8 cellular contexts compared by ENCODE assay signal in the genomic region with DNA sequence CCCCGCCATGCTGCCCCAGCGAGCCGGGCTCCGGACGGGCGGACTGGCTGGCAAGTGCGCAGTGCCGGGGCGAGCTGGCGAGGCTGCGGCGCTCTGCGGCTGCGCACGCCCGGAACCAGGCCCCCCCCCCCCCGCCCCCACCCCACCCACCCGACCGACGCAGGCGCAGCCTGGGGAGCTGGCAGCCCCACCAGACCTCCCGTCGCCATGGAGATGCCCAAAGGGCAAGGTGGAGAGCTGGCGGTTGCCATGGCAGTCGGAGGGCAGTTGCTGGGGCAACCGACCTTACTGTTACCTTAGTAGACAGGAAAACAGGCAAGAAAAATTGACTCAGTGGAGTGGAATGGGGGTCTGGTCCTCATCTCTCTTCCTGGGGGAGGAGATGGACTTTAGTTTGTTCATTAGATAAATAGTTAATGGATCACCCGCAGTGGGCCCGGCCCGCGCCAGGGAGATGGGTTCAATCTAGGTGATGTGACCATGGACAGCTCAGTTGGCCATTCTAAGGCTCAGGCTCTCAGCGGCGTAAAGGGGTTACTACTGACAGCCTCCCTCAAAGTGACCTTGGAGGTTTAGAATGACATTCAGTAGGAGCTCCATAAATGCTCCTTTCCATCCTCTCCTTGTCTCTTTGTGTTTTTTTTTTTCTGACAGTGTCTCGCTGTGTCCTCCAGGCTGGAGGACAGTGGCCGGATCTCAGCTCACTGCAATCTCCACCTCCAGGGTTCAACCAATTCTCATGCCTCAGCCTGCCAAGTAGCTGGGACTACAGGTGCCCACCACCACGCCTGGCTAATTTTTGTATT.
A peak's percentile ranks its signal among the peaks of the same experiment; 100 is the strongest.
DNase-seq lines count a peak whose midpoint lies in the region; ATAC-seq and TF ChIP-seq lines count a peak whose summit lies in the region.
"Had no signal": no experiment of that assay in that cellular context is flagged by ENCODE, and none has a peak within 500 bp of the region (broad histone marks: within the 10 kb centered on the region; RNA-seq: fewer than 3 reads in every experiment).

PCSK1N (minus strand) TSS at position 87 of the 806 bp plus-strand sequence; CDS start at position 9, 78 bp downstream.

- in situ Hi-C loops in astrocyte of the spinal cord (cut with HindIII; ENCODE audit: low sequenced_read_pairs) = no loop called here

- peak; percentile 34 for DNase-seq in HK-2 (ENCODE audit: unreplicated experiment)
- peak; percentile 76 for DNase-seq in NCI-H748 treated with DMSO at 0.1 percent for 48 hours (lab: John Stamatoyannopoulos, UW)
- DNase-seq in astrocyte of the spinal cord (ENCODE audit: low read depth, low spot score) = no peak
- DNase-seq in midbrain (lab: John Stamatoyannopoulos, UW) = peak; percentile 16
- DNase-seq in middle frontal gyrus (ENCODE audit: extremely low spot score, low spot score) = no peak
- DNase-seq in UCSD-AML1 (lab: John Stamatoyannopoulos, UW; ENCODE audit: unreplicated experiment) = no peak

- no peak for TF ChIP-seq CTCF in astrocyte of the spinal cord (IDR thresholded peaks at IDR 0.05; ENCODE audit: low read depth, low read length)

- peak within 1 kb of the TSS; percentile 17 for H3K4me3 ChIP-seq in astrocyte of the spinal cord (ENCODE audit: low read depth, low read length)
- H3K4me3 ChIP-seq: lung had no signal

- no peak for ATAC-seq in HG02571 (IDR thresholded peaks at IDR 0.05; ENCODE audit: unreplicated experiment)

Comparison
In these comparisons a context has a peak if more than half of its experiments do, and no peak if none do; other contexts are left out.
1. DNase-seq: peak in HK-2 (single experiment), NCI-H748 treated with DMSO at 0.1 percent for 48 hours (single experiment) and midbrain (single experiment); none in astrocyte of the spinal cord (single experiment), middle frontal gyrus (single experiment) and UCSD-AML1 (single experiment).